23 cellular contexts compared by ENCODE assay signal in genomic region chr14:99418217-99418616, GRCh38.
A peak's percentile ranks its signal among the peaks of the same experiment; 100 is the strongest.
DNase-seq lines count a peak whose midpoint lies in the region; ATAC-seq, FAIRE-seq and TF ChIP-seq lines count a peak whose summit lies in the region.
"Had no signal": no experiment of that assay in that cellular context is flagged by ENCODE, and none has a peak within 500 bp of the region (broad histone marks: within the 10 kb centered on the region; RNA-seq: fewer than 3 reads in every experiment).

No MANE protein-coding gene starts in this region.

- no peak for TF ChIP-seq RAD21 in H1 (IDR thresholded peaks at IDR 0.05 in 1 of 2, conservative IDR thresholded peaks at IDR 0.05 in 1 of 2; ENCODE audit: low read depth in 2 of 2, low read length in 2 of 2)

- H3K27me3 ChIP-seq in H1 (replicated peaks in 1 of 4; ENCODE audit: control insufficient read depth in 3 of 4, extremely low read depth in 1 of 4, insufficient read depth in 3 of 4, low read length in 3 of 4), result no peaks in the 10 kb centered on the region
- H3K27me3 ChIP-seq: Peyer's patch, SJSA1 had no signal

- no peak overlapping the region for H2AFZ ChIP-seq in H1 (ENCODE audit: low read length)

- TF ChIP-seq CTCF in WTC11 (IDR thresholded peaks at IDR 0.05), result no peak
- TF ChIP-seq CTCF in H1 (IDR thresholded peaks at IDR 0.05; ENCODE audit: control extremely low read depth in 1 of 3, insufficient read depth in 1 of 3, low read depth in 1 of 3, low read length in 3 of 3), result no peak

- H3K27ac Mint-ChIP-seq in activated naive CD8-positive, alpha-beta T cell, result peak overlapping the region; percentile 72
- no peak overlapping the region for H3K27ac Mint-ChIP-seq in activated naive CD8-positive, alpha-beta T cell treated with anti-CD3 and anti-CD28 coated beads, Interleukin-2, amount 50 U/mL, for 24 hours
- 0 out of 2 replicates have a peak overlapping the region, but pooled peaks have one; percentile 12 for H3K27ac Mint-ChIP-seq in WTC11
- peak overlapping the region; percentile 10 for H3K27ac Mint-ChIP-seq in stimulated activated effector memory CD8-positive, alpha-beta T cell treated with anti-CD3 and anti-CD28 coated beads, Interleukin-12 subunit alpha, Interleukin-12 subunit beta, amount 100 ng/mL, for 72 hours
- H3K27ac Mint-ChIP-seq: B cell, HFFc6 had no signal

- H2BK12ac ChIP-seq in H1 (ENCODE audit: low read depth, low read length), result no peak overlapping the region

- 86% methylated on average over 1 of the region's 1 CpG; no CpG with 5 or more reads in 1 of the 2 experiments for WGBS in H1 (ENCODE audit: extremely low coverage in 1 of 2, insufficient coverage in 1 of 2, insufficient read length in 1 of 2, insufficient replicate concordance in 2 of 2, low coverage in 1 of 2, low lambda C conversion rate in 2 of 2, missing lambda C conversion rate in 1 of 2), 2 experiments

- CTCF ChIA-PET in WTC11 (lab: Charles Lee) (interaction anchor here (0.8 to 13.7 kb wide), 2 partner anchors 26 to 98 kb away, joined by 3 to 416 read pairs; no protein-coding TSS in a partner anchor), H1 (lab: Charles Lee; ENCODE audit: partially characterized antibody) (interaction anchor here (0.5 to 15.0 kb wide), 6 partner anchors 12 to 405 kb away, joined by 3 to 447 read pairs (median 5); no protein-coding TSS in a partner anchor)

- no peak for DNase-seq in activated naive CD8-positive, alpha-beta T cell treated with anti-CD3 and anti-CD28 coated beads, Interleukin-2, amount 50 U/mL, for 24 hours
- no peak for DNase-seq in WTC11 (ENCODE audit: low spot score)
- DNase-seq in H1 (ENCODE audit: low read depth in 1 of 2, low spot score in 2 of 2), result no peak
- DNase-seq in stimulated activated effector memory CD8-positive, alpha-beta T cell treated with anti-CD3 and anti-CD28 coated beads, Interleukin-12 subunit alpha, Interleukin-12 subunit beta, amount 100 ng/mL, for 72 hours (ENCODE audit: low spot score in 2 of 2), result no peak
- no peak for DNase-seq in activated naive CD4-positive, alpha-beta T cell (lab: John Stamatoyannopoulos, UW)
- DNase-seq: DMS153; GDM1; H7; HFFc6; KG1; NCI-H1092 treated with DMSO at 0.1 percent for 48 hours; NCI-H2081; NCI-H2171 treated with DMSO at 0.1 percent for 48 hours; NCI-H446; NCI-H69; NK-92 treated with Interleukin-12 subunit alpha and Interleukin-12 subunit beta, amount 100 ng/mL, for 24 hours; Peyer's patch had no signal

- H2BK20ac ChIP-seq in H1 (ENCODE audit: low read length), result no peak overlapping the region

- H3K4me3 ChIP-seq in H1 (ENCODE audit: extremely low read depth in 1 of 4, insufficient read depth in 2 of 4, low read depth in 3 of 4, low read length in 4 of 4), result no peak overlapping the region
- H3K4me3 ChIP-seq: Peyer's patch, SJSA1 had no signal

- no peak overlapping the region for H3K14ac ChIP-seq in H1 (ENCODE audit: insufficient read length)

- H3K23me2 ChIP-seq in H1 (ENCODE audit: low read depth, low read length), result no peaks in the 10 kb centered on the region

- H3K27ac ChIP-seq in H1 (ENCODE audit: low read depth, low read length), result no peak overlapping the region
- H3K27ac ChIP-seq: Peyer's patch, SJSA1 had no signal

- H3K36me3 ChIP-seq in H1 (ENCODE audit: control insufficient read depth in 2 of 4, insufficient read depth in 4 of 4, low read length in 3 of 4), result no peaks in the 10 kb centered on the region

- H4K8ac ChIP-seq in H1 (ENCODE audit: extremely low read depth, insufficient read depth, low read length), result no peak overlapping the region

- H3K56ac ChIP-seq in H1 (replicated peaks; ENCODE audit: insufficient read length, low read depth, low read length), result no peak overlapping the region

- peaks cover 3 to 24% (median 10%) of the 10 kb centered on the region in 4 experiments; a peak in 5 of 7 replicates for H3K4me1 ChIP-seq in H1 (replicated peaks in 1 of 4; ENCODE audit: control insufficient read depth in 3 of 4, insufficient read depth in 4 of 4, low read length in 3 of 4)
- H3K4me1 ChIP-seq: SJSA1 had no signal

- FAIRE-seq in H1 (lab: Jason Lieb, UNC), result no peak
- FAIRE-seq: GM19239 had no signal

- peaks cover 2% of the 10 kb centered on the region for H3K36me3 Mint-ChIP-seq in activated naive CD8-positive, alpha-beta T cell
- peaks cover 6% of the 10 kb centered on the region for H3K36me3 Mint-ChIP-seq in activated naive CD8-positive, alpha-beta T cell treated with anti-CD3 and anti-CD28 coated beads, Interleukin-2, amount 50 U/mL, for 24 hours (ENCODE audit: low read depth)
- H3K36me3 Mint-ChIP-seq in WTC11, result no peaks in the 10 kb centered on the region
- peaks cover 14% of the 10 kb centered on the region for H3K36me3 Mint-ChIP-seq in stimulated activated effector memory CD8-positive, alpha-beta T cell treated with anti-CD3 and anti-CD28 coated beads, Interleukin-12 subunit alpha, Interleukin-12 subunit beta, amount 100 ng/mL, for 72 hours

- no peak overlapping the region for H2BK120ac ChIP-seq in H1 (replicated peaks; ENCODE audit: low read depth, low read length)

- no peak overlapping the region for H2BK15ac ChIP-seq in H1 (ENCODE audit: low read length)

- H3K4me3 Mint-ChIP-seq in activated naive CD8-positive, alpha-beta T cell, result no peak overlapping the region
- H3K4me3 Mint-ChIP-seq in activated naive CD8-positive, alpha-beta T cell treated with anti-CD3 and anti-CD28 coated beads, Interleukin-2, amount 50 U/mL, for 24 hours, result no peak overlapping the region
- no peak overlapping the region for H3K4me3 Mint-ChIP-seq in WTC11
- H3K4me3 Mint-ChIP-seq in stimulated activated effector memory CD8-positive, alpha-beta T cell treated with anti-CD3 and anti-CD28 coated beads, Interleukin-12 subunit alpha, Interleukin-12 subunit beta, amount 100 ng/mL, for 72 hours, result no peak overlapping the region
- H3K4me3 Mint-ChIP-seq: B cell, HFFc6 had no signal

- H3K4ac ChIP-seq in H1 (replicated peaks; ENCODE audit: insufficient read length, low read depth, low read length), result no peak overlapping the region

- H3K27me3 Mint-ChIP-seq in activated naive CD8-positive, alpha-beta T cell, result no peaks in the 10 kb centered on the region
- no peaks in the 10 kb centered on the region for H3K27me3 Mint-ChIP-seq in activated naive CD8-positive, alpha-beta T cell treated with anti-CD3 and anti-CD28 coated beads, Interleukin-2, amount 50 U/mL, for 24 hours
- H3K27me3 Mint-ChIP-seq in WTC11 (ENCODE audit: low read depth), result no peaks in the 10 kb centered on the region
- H3K27me3 Mint-ChIP-seq: B cell had no signal

- 0 out of 4 replicates have a peak, but pooled peaks cover 0 to 6% of the 10 kb centered on the region in 2 experiments for H3K79me2 ChIP-seq in H1 (ENCODE audit: control insufficient read depth in 1 of 2, insufficient read depth in 2 of 2, low read length in 2 of 2)

- H3K23ac ChIP-seq in H1 (ENCODE audit: insufficient read length), result no peak overlapping the region

- H3K9me3 Mint-ChIP-seq in activated naive CD8-positive, alpha-beta T cell (ENCODE audit: low read depth), result no peaks in the 10 kb centered on the region
- H3K9me3 Mint-ChIP-seq in activated naive CD8-positive, alpha-beta T cell treated with anti-CD3 and anti-CD28 coated beads, Interleukin-2, amount 50 U/mL, for 24 hours, result no peaks in the 10 kb centered on the region
- no peaks in the 10 kb centered on the region for H3K9me3 Mint-ChIP-seq in WTC11
- H3K9me3 Mint-ChIP-seq in stimulated activated effector memory CD8-positive, alpha-beta T cell treated with anti-CD3 and anti-CD28 coated beads, Interleukin-12 subunit alpha, Interleukin-12 subunit beta, amount 100 ng/mL, for 72 hours, result no peaks in the 10 kb centered on the region
- H3K9me3 Mint-ChIP-seq: HFFc6 had no signal

- H3K4me2 ChIP-seq in H1 (ENCODE audit: insufficient read depth in 1 of 2, low read depth in 2 of 2, low read length in 2 of 2), result no peak overlapping the region

- no peak overlapping the region for H2AK5ac ChIP-seq in H1 (ENCODE audit: low read depth, low read length)

- H2BK5ac ChIP-seq in H1 (ENCODE audit: low read depth, low read length), result no peak overlapping the region

- H3K4me1 Mint-ChIP-seq in activated naive CD8-positive, alpha-beta T cell (ENCODE audit: low read depth), result peaks cover 8% of the 10 kb centered on the region
- H3K4me1 Mint-ChIP-seq in activated naive CD8-positive, alpha-beta T cell treated with anti-CD3 and anti-CD28 coated beads, Interleukin-2, amount 50 U/mL, for 24 hours, result peaks cover 13% of the 10 kb centered on the region
- peaks cover 57% of the 10 kb centered on the region for H3K4me1 Mint-ChIP-seq in WTC11
- peaks cover 20% of the 10 kb centered on the region for H3K4me1 Mint-ChIP-seq in stimulated activated effector memory CD8-positive, alpha-beta T cell treated with anti-CD3 and anti-CD28 coated beads, Interleukin-12 subunit alpha, Interleukin-12 subunit beta, amount 100 ng/mL, for 72 hours

- no peak for TF ChIP-seq POLR2A in H1 (IDR thresholded peaks at IDR 0.05; ENCODE audit: control extremely low read depth in 1 of 2, low read depth in 2 of 2, low read length in 2 of 2)

- no peak overlapping the region for H4K91ac ChIP-seq in H1 (replicated peaks; ENCODE audit: insufficient read length, low read length)

- H3K79me1 ChIP-seq in H1 (ENCODE audit: low read depth, low read length), result no peaks in the 10 kb centered on the region

- H3K9ac ChIP-seq in H1 (replicated peaks in 1 of 4; ENCODE audit: extremely low read depth in 1 of 4, low read depth in 3 of 4, low read length in 3 of 4), result no peak overlapping the region

- H4K20me1 ChIP-seq in H1 (replicated peaks in 1 of 2; ENCODE audit: control insufficient read depth in 1 of 2, insufficient read depth in 2 of 2, low read length in 2 of 2), result peaks cover 0 to 1% of the 10 kb centered on the region in 2 experiments

- no peak for TF ChIP-seq EP300 in H1 (IDR thresholded peaks at IDR 0.05; ENCODE audit: borderline replicate concordance in 1 of 2, low read depth in 2 of 2, low read length in 2 of 2)

- H4K5ac ChIP-seq in H1 (ENCODE audit: insufficient read length, low read depth, low read length), result no peak overlapping the region

- POLR2A ChIA-PET in WTC11 (lab: Charles Lee), result no interaction called here
- POLR2A ChIA-PET in H1 (lab: Charles Lee; ENCODE audit: partially characterized antibody), result no interaction called here

- H3K18ac ChIP-seq in H1 (ENCODE audit: extremely low read depth, low read length), result 0 out of 2 replicates have a peak overlapping the region, but pooled peaks have one; percentile 48

- no peak for ATAC-seq in activated naive CD8-positive, alpha-beta T cell treated with anti-CD3 and anti-CD28 coated beads, Interleukin-2, amount 50 U/mL, for 24 hours
- no peak for ATAC-seq in WTC11
- no peak for ATAC-seq in stimulated activated effector memory CD8-positive, alpha-beta T cell treated with anti-CD3 and anti-CD28 coated beads, Interleukin-12 subunit alpha, Interleukin-12 subunit beta, amount 100 ng/mL, for 72 hours
- no peak for ATAC-seq in GM21423 (IDR thresholded peaks at IDR 0.05; ENCODE audit: unreplicated experiment)
- no peak for ATAC-seq in HG02885 (IDR thresholded peaks at IDR 0.05; ENCODE audit: poor library complexity, unreplicated experiment)

- H3K9me3 ChIP-seq in H1 (ENCODE audit: insufficient read depth in 2 of 2, low read depth in 1 of 2, low read length in 1 of 2), result no peaks in the 10 kb centered on the region
- H3K9me3 ChIP-seq: Peyer's patch, SJSA1 had no signal

TF ChIP-seq in WTC11, 78 proteins besides CTCF, POLR2A, EP300 and RAD21 (continues in another document):
- no peak for TF ChIP-seq ESRRA (CRISPR knock-in tag; IDR thresholded peaks at IDR 0.05; ENCODE audit: borderline replicate concordance)

TF ChIP-seq in H1, 55 proteins besides CTCF, POLR2A, EP300 and RAD21 (continues in another document):
- no peak for TF ChIP-seq ASH2L (IDR thresholded peaks at IDR 0.05; ENCODE audit: low read length)
